In the genomic region with DNA sequence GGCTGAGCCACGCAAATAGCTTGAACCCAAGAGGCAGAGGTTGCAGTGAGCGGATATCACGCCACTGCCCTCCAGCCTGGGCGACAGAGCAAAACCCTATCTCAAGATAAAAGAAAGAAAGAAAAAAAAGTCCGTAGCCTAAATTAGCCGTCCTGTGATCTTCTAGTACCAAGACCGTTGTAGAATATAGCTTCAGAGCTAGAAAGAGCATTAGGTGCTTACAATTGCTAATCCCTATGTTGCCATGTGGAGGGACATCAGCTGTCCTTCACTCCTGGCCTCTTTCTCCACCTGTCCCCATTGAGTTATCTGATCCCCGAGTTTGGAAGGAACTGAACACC, we compare ENCODE assay signal across 1 cellular context.
TF ChIP-seq lines count a peak whose summit lies in the region.

No MANE protein-coding gene starts in this region.

TF ChIP-seq in IMR-90, 13 proteins besides CTCF, POLR2A, EP300 and RAD21:
- TF ChIP-seq SMC3 (IDR thresholded peaks at IDR 0.05; ENCODE audit: low read depth, low read length) (no peak), ELK1 (IDR thresholded peaks at IDR 0.05; ENCODE audit: borderline replicate concordance, low read depth, low read length) (no peak), MXI1 (IDR thresholded peaks at IDR 0.05; ENCODE audit: borderline replicate concordance, low read depth, low read length) (no peak), MAFK (IDR thresholded peaks at IDR 0.05; ENCODE audit: low read depth, low read length) (no peak), BHLHE40 (IDR thresholded peaks at IDR 0.05; ENCODE audit: low read depth, low read length) (no peak), RCOR1 (IDR thresholded peaks at IDR 0.05; ENCODE audit: insufficient replicate concordance, low read length) (no peak), FOS (IDR thresholded peaks at IDR 0.05; ENCODE audit: low read depth, low read length) (no peak), MAZ (IDR thresholded peaks at IDR 0.05; ENCODE audit: borderline replicate concordance, low read depth, low read length) (no peak), CHD1 (IDR thresholded peaks at IDR 0.05; ENCODE audit: low read depth, low read length) (no peak)
- TF ChIP-seq, protein P1, sequence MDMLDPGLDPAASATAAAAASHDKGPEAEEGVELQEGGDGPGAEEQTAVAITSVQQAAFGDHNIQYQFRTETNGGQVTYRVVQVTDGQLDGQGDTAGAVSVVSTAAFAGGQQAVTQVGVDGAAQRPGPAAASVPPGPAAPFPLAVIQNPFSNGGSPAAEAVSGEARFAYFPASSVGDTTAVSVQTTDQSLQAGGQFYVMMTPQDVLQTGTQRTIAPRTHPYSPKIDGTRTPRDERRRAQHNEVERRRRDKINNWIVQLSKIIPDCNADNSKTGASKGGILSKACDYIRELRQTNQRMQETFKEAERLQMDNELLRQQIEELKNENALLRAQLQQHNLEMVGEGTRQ (IDR thresholded peaks at IDR 0.05; ENCODE audit: low read depth, low read length): no peak
TF ChIP-seq in IMR-90: peak in this region for 0.
